In genomic region chr5:140351609-140352334, GRCh38 we compare ENCODE assay signal across 8 cellular contexts. TPM values are rescaled to one million over a fixed set of nuclear protein-coding genes. Genes with fewer than 3 reads are reported as not detected.
DNase-seq lines count a peak whose midpoint lies in the region; ATAC-seq, FAIRE-seq and TF ChIP-seq lines count a peak whose summit lies in the region.
"Had no signal": no experiment of that assay in that cellular context is flagged by ENCODE, and none has a peak within 500 bp of the region (broad histone marks: within the 10 kb centered on the region; RNA-seq: fewer than 3 reads in every experiment).

No MANE protein-coding gene starts in this region.

- H3K4me3 ChIP-seq in MG63 (no peak overlapping the region), SU-DHL-6 (ENCODE audit: insufficient read depth, low read length, poor library complexity, severe bottlenecking) (no peak overlapping the region), bronchial epithelial cell (ENCODE audit: low read depth, low read length) (no peak overlapping the region)

- peak; percentile 56 for ATAC-seq in GM21360 (IDR thresholded peaks at IDR 0.05; ENCODE audit: unreplicated experiment)
- ATAC-seq in stimulated activated naive CD8-positive, alpha-beta T cell treated with anti-CD3 and anti-CD28 coated beads, Interleukin-15, Interleukin-2, amounts not matched to agents 100 U/mL and 50 U/mL, for 24 hours = peak; percentile 71

- no peak overlapping the region for H2AFZ ChIP-seq in SU-DHL-6 (ENCODE audit: low read depth, low read length, severe bottlenecking)

- no peaks in the 10 kb centered on the region for H3K79me2 ChIP-seq in SU-DHL-6 (ENCODE audit: insufficient read depth, low read length)

- H3K27me3 ChIP-seq in MG63 = no peaks in the 10 kb centered on the region
- no peaks in the 10 kb centered on the region for H3K27me3 ChIP-seq in SU-DHL-6 (ENCODE audit: low read length)
- H3K27me3 ChIP-seq in bronchial epithelial cell (ENCODE audit: control insufficient read depth, insufficient read depth, low read length) = peaks cover 1% of the 10 kb centered on the region

- H3K9ac ChIP-seq in SU-DHL-6 (ENCODE audit: low read length) = no peak overlapping the region

- H3K9me2 ChIP-seq in SU-DHL-6 (replicated peaks; ENCODE audit: insufficient read depth, low read length) = no peaks in the 10 kb centered on the region

- H3K36me3 ChIP-seq in MG63 (no peaks in the 10 kb centered on the region), SU-DHL-6 (ENCODE audit: low read length) (no peaks in the 10 kb centered on the region), bronchial epithelial cell (ENCODE audit: control insufficient read depth, insufficient read depth, low read length) (no peaks in the 10 kb centered on the region)

- DNase-seq in EL (peak; percentile 77), MG63 (peak; percentile 20), bronchial epithelial cell (ENCODE audit: low read depth) (peak; percentile 76), kidney tubule cell (ENCODE audit: low spot score) (peak; percentile 77)
- DNase-seq in stimulated activated naive CD8-positive, alpha-beta T cell treated with anti-CD3 and anti-CD28 coated beads, Interleukin-15, Interleukin-2, amounts not matched to agents 100 U/mL and 50 U/mL, for 24 hours = peak; percentile 66

- H3K27ac ChIP-seq in SU-DHL-6 (ENCODE audit: low read depth, low read length) = no peak overlapping the region

- no peak overlapping the region for H3K4me2 ChIP-seq in SU-DHL-6 (ENCODE audit: low read depth, low read length, poor library complexity, severe bottlenecking)

- TF ChIP-seq CTCF in SU-DHL-6 (IDR thresholded peaks at IDR 0.05; ENCODE audit: insufficient read depth, low read length, poor library complexity, severe bottlenecking) (peak; percentile 86), bronchial epithelial cell (IDR thresholded peaks at IDR 0.05; ENCODE audit: insufficient read depth, low read length, severe bottlenecking) (peak; percentile 63)

- no peak for FAIRE-seq in bronchial epithelial cell (lab: Jason Lieb, UNC)
- FAIRE-seq: frontal cortex had no signal

- no peaks in the 10 kb centered on the region for H3K9me3 ChIP-seq in MG63
- no peaks in the 10 kb centered on the region for H3K9me3 ChIP-seq in SU-DHL-6 (ENCODE audit: insufficient read depth, low read length)

- no peaks in the 10 kb centered on the region for H4K20me1 ChIP-seq in SU-DHL-6 (ENCODE audit: low read depth, low read length)

- no peaks in the 10 kb centered on the region for H3F3A ChIP-seq in SU-DHL-6 (ENCODE audit: insufficient read depth)

RNA-seq across cellular contexts. Expression of gene HBEGF, which starts 5.4 kb away (rescaled TPM):
- 27.9 and 40.0 TPM in 2 replicates for total RNA-seq in MG63 (2014; rRNA removed; shearing (Covaris generic); ENCODE audit: low replicate concordance)
- 23.8 and 76.6 TPM in 2 replicates for total RNA-seq in bronchial epithelial cell

RNA-seq across cellular contexts. Expression of gene SLC4A9, which starts 8.2 kb away (rescaled TPM):
- total RNA-seq in MG63 (2014; rRNA removed; shearing (Covaris generic); ENCODE audit: low replicate concordance) = not detected in 2 replicates
- 0.38 TPM in 1 of 2 replicates, not detected in the other for total RNA-seq in bronchial epithelial cell

RNA-seq across cellular contexts. Expression of gene PFDN1, which starts 48.9 kb away (rescaled TPM):
- total RNA-seq in MG63 (2014; rRNA removed; shearing (Covaris generic); ENCODE audit: low replicate concordance) = 240 and 304 TPM in 2 replicates
- total RNA-seq in bronchial epithelial cell = 34.5 and 38.1 TPM in 2 replicates

RNA-seq across cellular contexts. Expression of gene ANKHD1, which starts 49.9 kb away (rescaled TPM):
- total RNA-seq in MG63 (2014; rRNA removed; shearing (Covaris generic); ENCODE audit: low replicate concordance) = 38.6 and 72.6 TPM in 2 replicates
- total RNA-seq in bronchial epithelial cell = 77.1 and 85.8 TPM in 2 replicates

Comparison
In these comparisons a context has a peak if more than half of its experiments do, and no peak if none do; other contexts are left out.
1. DNase-seq: peak in every context shown above with its lines; median percentile 77 in EL; 77 in kidney tubule cell; 76 in bronchial epithelial cell; 66 in stimulated activated naive CD8-positive, alpha-beta T cell treated with anti-CD3 and anti-CD28 coated beads, Interleukin-15, Interleukin-2, amounts not matched to agents 100 U/mL and 50 U/mL, for 24 hours; 20 in MG63.